8 cellular contexts compared by ENCODE assay signal in genomic region chr2:119290859-119291587, GRCh38.
DNase-seq lines count a peak whose midpoint lies in the region; ATAC-seq and TF ChIP-seq lines count a peak whose summit lies in the region.

No MANE protein-coding gene starts in this region.

- H3K27me3 Mint-ChIP-seq in CD8-positive, alpha-beta memory T cell: no peaks in the 10 kb centered on the region

- peak; percentile 43 for TF ChIP-seq CTCF in WI38 (IDR thresholded peaks at IDR 0.05; ENCODE audit: low read depth, low read length)
- peak; percentile 97 for TF ChIP-seq CTCF in choroid plexus epithelial cell (conservative IDR thresholded peaks at IDR 0.05; ENCODE audit: low read depth, low read length)

- no peaks in the 10 kb centered on the region for H3K27me3 ChIP-seq in CD8-positive, alpha-beta memory T cell (ENCODE audit: insufficient read depth, low read length, poor library complexity, severe bottlenecking)

- no peaks in the 10 kb centered on the region for H3K9me3 Mint-ChIP-seq in CD8-positive, alpha-beta memory T cell

- H3K27ac Mint-ChIP-seq in CD8-positive, alpha-beta memory T cell: peak overlapping the region in 1 of 8 donors; percentile 38

- H3K36me3 Mint-ChIP-seq in CD8-positive, alpha-beta memory T cell: peaks cover 0 to 5% (median 0%) of the 10 kb centered on the region in 3 donors

- H3K4me1 ChIP-seq in CD8-positive, alpha-beta memory T cell (ENCODE audit: insufficient read depth, low read length): no peaks in the 10 kb centered on the region

- no peak for ATAC-seq in HG02884 (IDR thresholded peaks at IDR 0.05; ENCODE audit: unreplicated experiment)

- no peak overlapping the region for H3K4me3 ChIP-seq in CD8-positive, alpha-beta memory T cell (ENCODE audit: low read length)
- H3K4me3 ChIP-seq in WI38 (ENCODE audit: low read depth, low read length): no peak overlapping the region
- H3K4me3 ChIP-seq in choroid plexus epithelial cell (ENCODE audit: low read depth, low read length): no peak overlapping the region

- POLR2A ChIA-PET in CD8-positive, alpha-beta memory T cell (lab: Charles Lee): no interaction called here

- H3K27ac ChIP-seq in CD8-positive, alpha-beta memory T cell (ENCODE audit: low read depth, low read length): no peak overlapping the region

- no peaks in the 10 kb centered on the region for H3K9me3 ChIP-seq in CD8-positive, alpha-beta memory T cell (ENCODE audit: low read length)

- no peaks in the 10 kb centered on the region for H3K36me3 ChIP-seq in CD8-positive, alpha-beta memory T cell (ENCODE audit: insufficient read depth, low read length)

- H3K4me1 Mint-ChIP-seq in CD8-positive, alpha-beta memory T cell: peaks cover 0 to 5% (median 3%) of the 10 kb centered on the region in 3 donors

- peak overlapping the region in 1 of 7 donors; percentile 45 for H3K4me3 Mint-ChIP-seq in CD8-positive, alpha-beta memory T cell

- CTCF ChIA-PET in CD8-positive, alpha-beta memory T cell (lab: Charles Lee): interaction anchor here (0.9 to 1.9 kb wide), 2 partner anchors 10 to 11 kb away, joined by 3 to 5 read pairs; no protein-coding TSS in a partner anchor

- DNase-seq in CD8-positive, alpha-beta memory T cell: peak in 3 of 5 donors; percentile 17 to 75 (median 18)
- DNase-seq in H4 (ENCODE audit: low spot score): peak; percentile 68
- peak; percentile 49 to 71 for DNase-seq in NCI-H1930 (lab: John Stamatoyannopoulos, UW)
- peak; percentile 74 for DNase-seq in choroid plexus epithelial cell (ENCODE audit: low read depth)
- peak; percentile 76 to 82 for DNase-seq in lung microvascular endothelial cell (ENCODE audit: low read depth in 2 of 2)
- peak; percentile 43 to 53 for DNase-seq in stimulated activated CD8-positive, alpha-beta memory T cell treated with anti-CD3 and anti-CD28 coated beads, Interleukin-2, amount 100 ng/mL, for 1 hour (ENCODE audit: low read depth in 2 of 2)

Comparison
In these comparisons a context has a peak if more than half of its experiments do, and no peak if none do; other contexts are left out.
1. DNase-seq: peak in every context shown above with its lines; median percentile 79 in lung microvascular endothelial cell; 74 in choroid plexus epithelial cell; 68 in H4; 60 in NCI-H1930; 48 in stimulated activated CD8-positive, alpha-beta memory T cell treated with anti-CD3 and anti-CD28 coated beads, Interleukin-2, amount 100 ng/mL, for 1 hour; 18 in CD8-positive, alpha-beta memory T cell.